In the genomic region with DNA sequence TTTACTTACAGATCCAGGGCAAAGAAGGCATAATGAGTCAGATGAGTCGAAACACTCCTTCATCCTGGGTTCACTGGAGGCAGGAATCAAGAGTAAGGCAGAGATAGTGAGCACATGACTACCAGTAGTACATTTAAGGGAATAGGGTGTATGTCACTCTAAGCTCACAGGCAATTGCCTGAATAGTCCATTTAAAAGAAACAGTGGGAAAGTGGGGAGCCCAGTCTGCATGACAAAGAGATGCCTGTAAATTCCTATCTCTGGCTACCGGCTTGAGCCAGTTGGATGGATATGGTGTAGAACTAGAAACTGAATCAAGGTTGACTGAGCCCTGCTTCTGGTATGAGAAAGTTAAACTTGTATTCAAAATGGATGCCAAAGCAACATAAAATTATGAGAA, we compare ENCODE assay signal across 18 cellular contexts.
DNase-seq lines count a peak whose midpoint lies in the region; ATAC-seq and TF ChIP-seq lines count a peak whose summit lies in the region.
"Had no signal": no experiment of that assay in that cellular context is flagged by ENCODE, and none has a peak within 500 bp of the region (broad histone marks: within the 10 kb centered on the region; RNA-seq: fewer than 3 reads in every experiment).

No MANE protein-coding gene starts in this region.

- peaks cover 8% of the 10 kb centered on the region for H3K4me1 Mint-ChIP-seq in endodermal cell
- H3K4me1 Mint-ChIP-seq in activated CD4-positive, alpha-beta T cell treated with anti-CD3 and anti-CD28 coated beads, Interleukin-2, amount 10 ng/mL, durations not matched to agents 24 days and 14 days: no peaks in the 10 kb centered on the region
- H3K4me1 Mint-ChIP-seq: CD14-positive monocyte had no signal

- no peaks in the 10 kb centered on the region for H3K36me3 ChIP-seq in endodermal cell (ENCODE audit: control insufficient read depth, insufficient read depth, low read length)
- H3K36me3 ChIP-seq in trophoblast cell (ENCODE audit: control insufficient read depth in 1 of 2, insufficient read depth in 2 of 2, low read length in 2 of 2): no peaks in the 10 kb centered on the region

- no peaks in the 10 kb centered on the region for H3K9me3 ChIP-seq in endodermal cell (ENCODE audit: control insufficient read depth, low read length)
- H3K9me3 ChIP-seq in iPS-18c (ENCODE audit: control insufficient read depth, insufficient read depth, low read length): no peaks in the 10 kb centered on the region
- no peaks in the 10 kb centered on the region for H3K9me3 ChIP-seq in trophoblast cell (ENCODE audit: insufficient read depth, low read depth, low read length)

- no peak overlapping the region for H3K4ac ChIP-seq in trophoblast cell (ENCODE audit: low read depth, low read length)

- no peak overlapping the region for H4K12ac ChIP-seq in trophoblast cell (ENCODE audit: low read depth, low read length)

- no peaks in the 10 kb centered on the region for H3K9me3 Mint-ChIP-seq in endodermal cell
- H3K9me3 Mint-ChIP-seq in activated CD4-positive, alpha-beta T cell treated with anti-CD3 and anti-CD28 coated beads, Interleukin-2, amount 10 ng/mL, durations not matched to agents 24 days and 14 days: peaks cover 4% of the 10 kb centered on the region

- H3K4me3 ChIP-seq in endodermal cell (ENCODE audit: low read length) (no peak overlapping the region), iPS-18c (ENCODE audit: insufficient read depth, low read depth, low read length) (peak overlapping the region; percentile 49; the same call in 1 of the 2 replicates), trophoblast cell (ENCODE audit: low read depth, low read length) (no peak overlapping the region)

- 33 to 59% methylated on average over 2 of the region's 2 CpGs for WGBS in endodermal cell (ENCODE audit: insufficient coverage in 1 of 2, insufficient read length in 1 of 2), 2 experiments
- WGBS in trophoblast cell (ENCODE audit: extremely low coverage, insufficient coverage, insufficient read length): no CpG with 5 or more reads among the region's 2 CpGs

- H3K79me1 ChIP-seq in trophoblast cell (ENCODE audit: low read length): peaks cover 6% of the 10 kb centered on the region

- peak overlapping the region; percentile 47 for H3K27ac ChIP-seq in endodermal cell (ENCODE audit: low read depth, low read length)
- peak overlapping the region; percentile 40 for H3K27ac ChIP-seq in trophoblast cell (ENCODE audit: low read depth, low read length)

- H2BK5ac ChIP-seq in trophoblast cell (ENCODE audit: low read depth, low read length, poor library complexity): no peak overlapping the region

- TF ChIP-seq CTCF in endodermal cell (conservative IDR thresholded peaks at IDR 0.05): no peak

- no peak overlapping the region for H3K4me2 ChIP-seq in trophoblast cell (ENCODE audit: low read length)

- no peak overlapping the region for H2AFZ ChIP-seq in trophoblast cell (ENCODE audit: insufficient read depth, low read length, poor library complexity)

- no peak overlapping the region for H2AK5ac ChIP-seq in trophoblast cell (ENCODE audit: low read length)

- H3K27me3 ChIP-seq in endodermal cell (ENCODE audit: control insufficient read depth, insufficient read depth, low read length, poor library complexity, severe bottlenecking): no peaks in the 10 kb centered on the region
- H3K27me3 ChIP-seq in trophoblast cell (ENCODE audit: insufficient read depth, low read length): no peaks in the 10 kb centered on the region

- no peak overlapping the region for H4K8ac ChIP-seq in trophoblast cell (ENCODE audit: low read depth, low read length)

- H2BK120ac ChIP-seq in trophoblast cell (ENCODE audit: insufficient read depth, low read length, poor library complexity): no peak overlapping the region

- DNase-seq in HT1080 (ENCODE audit: low read depth) (peak; percentile 9), endodermal cell (peak; percentile 75), trophoblast cell (no peak)
- no peak for DNase-seq in activated T-cell treated with anti-CD3 and anti-CD28 coated beads, Interleukin-2, amount 50 U/mL, for 1 hour
- no peak for DNase-seq in activated CD4-positive, alpha-beta T cell treated with anti-CD3 and anti-CD28 coated beads, Interleukin-2, amount 10 ng/mL, durations not matched to agents 24 days and 14 days
- DNase-seq: ACHN, AML-193, COR-L47, GOT3, MV-4-11, NCI-H1417, NCI-H1930, NCI-H2171 treated with DMSO at 0.1 percent for 48 hours, NCI-H446 treated with DMSO at 0.1 percent for 48 hours, NCI-H748 treated with DMSO at 0.1 percent for 48 hours had no signal

- ATAC-seq in GM21526 (IDR thresholded peaks at IDR 0.05; ENCODE audit: low FRiP score, unreplicated experiment): no peak

- H4K91ac ChIP-seq in trophoblast cell (ENCODE audit: low read depth, low read length): no peak overlapping the region

- H3K36me3 Mint-ChIP-seq in endodermal cell (ENCODE audit: low read depth): no peaks in the 10 kb centered on the region
- H3K36me3 Mint-ChIP-seq in activated CD4-positive, alpha-beta T cell treated with anti-CD3 and anti-CD28 coated beads, Interleukin-2, amount 10 ng/mL, durations not matched to agents 24 days and 14 days (ENCODE audit: low read depth): no peaks in the 10 kb centered on the region
- H3K36me3 Mint-ChIP-seq: CD14-positive monocyte had no signal

- no peak overlapping the region for H3K18ac ChIP-seq in trophoblast cell (ENCODE audit: low read length)

- no peaks in the 10 kb centered on the region for H3K79me2 ChIP-seq in trophoblast cell (ENCODE audit: control insufficient read depth, insufficient read depth, low read length, poor library complexity)

- H3K27ac Mint-ChIP-seq in endodermal cell: peak overlapping the region; percentile 59
- no peak overlapping the region for H3K27ac Mint-ChIP-seq in activated CD4-positive, alpha-beta T cell treated with anti-CD3 and anti-CD28 coated beads, Interleukin-2, amount 10 ng/mL, durations not matched to agents 24 days and 14 days

- H3K14ac ChIP-seq in trophoblast cell (ENCODE audit: low read length): no peak overlapping the region

- H3K4me3 Mint-ChIP-seq in endodermal cell: peak overlapping the region; percentile 17
- H3K4me3 Mint-ChIP-seq in activated CD4-positive, alpha-beta T cell treated with anti-CD3 and anti-CD28 coated beads, Interleukin-2, amount 10 ng/mL, durations not matched to agents 24 days and 14 days: no peak overlapping the region
- H3K4me3 Mint-ChIP-seq: CD14-positive monocyte had no signal

- H3K4me1 ChIP-seq in endodermal cell (ENCODE audit: control insufficient read depth, insufficient read depth, low read length): no peaks in the 10 kb centered on the region
- H3K4me1 ChIP-seq in trophoblast cell (ENCODE audit: control insufficient read depth in 1 of 2, insufficient read depth in 2 of 2, low read length in 2 of 2): peaks cover 0 to 7% of the 10 kb centered on the region in 2 experiments

- no peak overlapping the region for H3K23ac ChIP-seq in trophoblast cell (ENCODE audit: low read length)

- H3K9ac ChIP-seq in endodermal cell (ENCODE audit: extremely low read depth, low read length, poor library complexity, severe bottlenecking) (no peak overlapping the region), trophoblast cell (ENCODE audit: low read length) (no peak overlapping the region)

- no peaks in the 10 kb centered on the region for H3K27me3 Mint-ChIP-seq in endodermal cell (ENCODE audit: insufficient read depth)
- no peaks in the 10 kb centered on the region for H3K27me3 Mint-ChIP-seq in activated CD4-positive, alpha-beta T cell treated with anti-CD3 and anti-CD28 coated beads, Interleukin-2, amount 10 ng/mL, durations not matched to agents 24 days and 14 days

- no peak overlapping the region for H2BK12ac ChIP-seq in trophoblast cell (ENCODE audit: low read length)

- intact Hi-C loops in activated CD4-positive, alpha-beta T cell treated with anti-CD3 and anti-CD28 coated beads, Interleukin-2, amount 10 ng/mL, durations not matched to agents 24 days and 14 days (cut with micrococcal nuclease): no loop called here

Comparison
In these comparisons a context has a peak if more than half of its experiments do, and no peak if none do; other contexts are left out.
1. DNase-seq: peak in HT1080 (single experiment) and endodermal cell (single experiment); none in trophoblast cell (0 of 2), activated T-cell treated with anti-CD3 and anti-CD28 coated beads, Interleukin-2, amount 50 U/mL, for 1 hour (single experiment) and activated CD4-positive, alpha-beta T cell treated with anti-CD3 and anti-CD28 coated beads, Interleukin-2, amount 10 ng/mL, durations not matched to agents 24 days and 14 days (single experiment).